ENCODE assay signal across 15 cellular contexts in the genomic region with DNA sequence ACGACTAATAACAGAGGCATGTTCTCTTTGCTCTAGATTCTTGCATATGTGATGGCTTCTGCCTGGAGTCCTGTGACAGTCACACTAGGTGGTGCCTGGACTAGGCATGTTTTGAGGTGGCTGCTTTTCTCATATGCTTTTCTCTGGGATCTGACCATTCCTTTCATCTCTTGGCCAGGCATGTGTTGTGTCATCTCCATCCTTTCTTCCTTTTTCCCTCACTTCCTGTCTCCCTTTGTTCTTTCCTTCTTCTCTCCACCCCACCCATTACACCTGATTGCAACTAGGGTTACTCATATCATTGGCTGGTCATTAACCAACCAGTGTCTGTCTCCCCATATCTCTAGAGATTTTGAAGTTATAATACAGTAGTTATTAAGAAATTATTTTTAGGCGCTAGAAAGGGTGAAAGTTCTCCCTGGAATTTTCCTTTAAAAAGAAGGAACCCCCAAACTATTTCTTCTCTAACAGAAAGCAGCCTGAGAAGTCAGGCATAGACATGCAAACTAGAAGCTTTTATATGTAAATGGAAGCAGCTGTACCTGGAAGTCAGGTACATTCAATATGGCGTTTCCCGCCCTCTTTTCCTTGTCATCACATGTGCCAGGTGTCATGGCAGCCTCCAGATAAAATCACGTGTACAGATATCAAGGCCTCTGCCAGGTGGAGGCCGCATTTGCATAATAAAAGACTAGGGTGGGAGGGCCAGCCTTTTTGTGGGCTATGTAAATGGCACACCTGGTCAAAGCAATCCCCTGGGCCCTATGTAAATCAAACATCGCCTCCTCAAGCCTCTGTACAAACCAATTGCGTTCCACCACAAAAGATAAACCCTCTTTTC.
"Had no signal": no experiment of that assay in that cellular context is flagged by ENCODE, and none has a peak within 500 bp of the region (broad histone marks: within the 10 kb centered on the region; RNA-seq: fewer than 3 reads in every experiment).

No MANE protein-coding gene starts in this region.

- H3K36me3 ChIP-seq: brain microvascular endothelial cell, tibial nerve had no signal

- H3K27me3 ChIP-seq: brain microvascular endothelial cell, tibial nerve had no signal

- ATAC-seq: activated CD8-positive, alpha-beta memory T cell treated with anti-CD3 and anti-CD28 coated beads, Interleukin-2, amount 10 ng/mL, durations not matched to agents 7 days and 5 days; activated naive CD4-positive, alpha-beta T cell treated with anti-CD3 and anti-CD28 coated beads, Interleukin-2, amount 50 U/mL, for 72 hours; sciatic nerve; stimulated activated naive B cell treated with anti-CD40 and anti-IgM and Interleukin-4, amounts not matched to agents 10 μg/mL and 1 μg/mL and 100 μg/mL, for 72 hours had no signal

- H3K36me3 Mint-ChIP-seq: activated CD8-positive, alpha-beta memory T cell treated with anti-CD3 and anti-CD28 coated beads, Interleukin-2, amount 10 ng/mL, durations not matched to agents 7 days and 5 days; activated naive CD4-positive, alpha-beta T cell treated with anti-CD3 and anti-CD28 coated beads, Interleukin-2, amount 50 U/mL, for 72 hours; stimulated activated naive B cell treated with anti-CD40 and anti-IgM and Interleukin-4, amounts not matched to agents 10 μg/mL and 1 μg/mL and 100 μg/mL, for 72 hours had no signal

- H3K27ac Mint-ChIP-seq: activated CD8-positive, alpha-beta memory T cell treated with anti-CD3 and anti-CD28 coated beads, Interleukin-2, amount 10 ng/mL, durations not matched to agents 7 days and 5 days; activated naive CD4-positive, alpha-beta T cell treated with anti-CD3 and anti-CD28 coated beads, Interleukin-2, amount 50 U/mL, for 72 hours; activated T-cell treated with anti-CD3 and anti-CD28 coated beads, Interleukin-2, amount 50 U/mL, for 24 hours; stimulated activated naive B cell treated with anti-CD40 and anti-IgM and Interleukin-4, amounts not matched to agents 10 μg/mL and 1 μg/mL and 100 μg/mL, for 72 hours had no signal

- H3K9me3 ChIP-seq: tibial nerve had no signal

- H3K4me3 Mint-ChIP-seq: activated CD8-positive, alpha-beta memory T cell treated with anti-CD3 and anti-CD28 coated beads, Interleukin-2, amount 10 ng/mL, durations not matched to agents 7 days and 5 days; activated T-cell treated with anti-CD3 and anti-CD28 coated beads, Interleukin-2, amount 50 U/mL, for 24 hours; neural crest cell; stimulated activated naive B cell treated with anti-CD40 and anti-IgM and Interleukin-4, amounts not matched to agents 10 μg/mL and 1 μg/mL and 100 μg/mL, for 72 hours had no signal

- H3K4me3 ChIP-seq: tibial nerve had no signal

- H3K4me1 Mint-ChIP-seq: activated CD8-positive, alpha-beta memory T cell treated with anti-CD3 and anti-CD28 coated beads, Interleukin-2, amount 10 ng/mL, durations not matched to agents 7 days and 5 days; neural crest cell; stimulated activated naive B cell treated with anti-CD40 and anti-IgM and Interleukin-4, amounts not matched to agents 10 μg/mL and 1 μg/mL and 100 μg/mL, for 72 hours had no signal

- H3K4me1 ChIP-seq: tibial nerve had no signal

- DNase-seq: activated CD4-positive, alpha-beta T cell treated with anti-CD3 and anti-CD28 coated beads for 1 hour; activated CD4-positive, alpha-beta T cell treated with anti-CD3 and anti-CD28 coated beads, Interleukin-2, amount 50 U/mL, for 48 hours; activated CD8-positive, alpha-beta memory T cell treated with anti-CD3 and anti-CD28 coated beads, Interleukin-2, amount 10 ng/mL, durations not matched to agents 7 days and 5 days; activated effector memory CD4-positive, alpha-beta T cell treated with Interleukin-2 at 50 U/mL for 16 hours; activated T-cell treated with anti-CD3 and anti-CD28 coated beads, Interleukin-2, amount 50 U/mL, for 24 hours; amygdala; brain microvascular endothelial cell; cerebellar nuclear complex; dermis blood vessel endothelial cell; stimulated activated CD4-positive, alpha-beta T cell treated with anti-CD3 and anti-CD28 coated beads, Interleukin-2, amount 100 ng/mL, for 24 hours; stimulated activated naive B cell treated with anti-CD40 and anti-IgM and Interleukin-4, amounts not matched to agents 10 μg/mL and 1 μg/mL and 100 μg/mL, for 72 hours had no signal

- H3K9me3 Mint-ChIP-seq: activated naive CD4-positive, alpha-beta T cell treated with anti-CD3 and anti-CD28 coated beads, Interleukin-2, amount 50 U/mL, for 72 hours; activated T-cell treated with anti-CD3 and anti-CD28 coated beads, Interleukin-2, amount 50 U/mL, for 24 hours; stimulated activated naive B cell treated with anti-CD40 and anti-IgM and Interleukin-4, amounts not matched to agents 10 μg/mL and 1 μg/mL and 100 μg/mL, for 72 hours had no signal

- H3K27ac ChIP-seq: brain microvascular endothelial cell, tibial nerve had no signal
